9 cellular contexts compared by ENCODE assay signal in genomic region chrX:41781500-41781899, GRCh38. TPM values are rescaled to one million over a fixed set of nuclear protein-coding genes. Genes with fewer than 3 reads are reported as not detected.
DNase-seq lines count a peak whose midpoint lies in the region; ATAC-seq, FAIRE-seq and TF ChIP-seq lines count a peak whose summit lies in the region.
"Had no signal": no experiment of that assay in that cellular context is flagged by ENCODE, and none has a peak within 500 bp of the region (broad histone marks: within the 10 kb centered on the region; RNA-seq: fewer than 3 reads in every experiment).

No MANE protein-coding gene starts in this region.

- no peak overlapping the region for H3K4me3 Mint-ChIP-seq in CD4-positive, alpha-beta T cell
- H3K4me3 Mint-ChIP-seq: T-cell had no signal

- no peak overlapping the region for H3K9ac ChIP-seq in kidney (ENCODE audit: low read length in 2 of 2)

- H3K27ac Mint-ChIP-seq in CD4-positive, alpha-beta T cell, result no peak overlapping the region

- no peak overlapping the region for H3K4me3 ChIP-seq in astrocyte of the cerebellum (ENCODE audit: low read depth, low read length)
- no peak overlapping the region for H3K4me3 ChIP-seq in kidney (ENCODE audit: low read length in 2 of 2)

- H3K27me3 ChIP-seq in CD4-positive, alpha-beta T cell (ENCODE audit: control insufficient read depth, insufficient read depth, low read length), result no peaks in the 10 kb centered on the region

- peak; percentile 69 for TF ChIP-seq CTCF in CD4-positive, alpha-beta T cell (IDR thresholded peaks at IDR 0.05)
- peak; percentile 77 for TF ChIP-seq CTCF in astrocyte of the cerebellum (IDR thresholded peaks at IDR 0.05; ENCODE audit: low read depth, low read length, missing control alignments)
- peak; percentile 39 for TF ChIP-seq CTCF in kidney (IDR thresholded peaks at IDR 0.05; ENCODE audit: borderline replicate concordance, extremely low read depth, insufficient read depth)

- POLR2A ChIA-PET in CD4-positive, alpha-beta T cell (lab: Charles Lee), result interaction anchor here (1.0 kb wide), 1 partner anchor 1161 kb away, joined by 4 read pairs; no protein-coding TSS in a partner anchor

- CTCF ChIA-PET in CD4-positive, alpha-beta T cell (lab: Charles Lee), result interaction anchor here (0.7 to 1.5 kb wide), 8 partner anchors 15 to 1969 kb away, joined by 3 to 4 read pairs (median 4); no protein-coding TSS in a partner anchor

- FAIRE-seq in kidney (lab: Jason Lieb, UNC), result peak; percentile 11

- DNase-seq in CD4-positive, alpha-beta T cell, result no peak
- DNase-seq in NCI-H1092 (lab: John Stamatoyannopoulos, UW) (peak; percentile 31), astrocyte of the cerebellum (ENCODE audit: low read depth) (peak; percentile 13), kidney (no peak)
- DNase-seq in activated CD4-positive, alpha-beta T cell treated with anti-CD3 and anti-CD28 coated beads, Interleukin-2, amount 50 U/mL, for 4 hours, result no peak
- DNase-seq in activated CD4-positive, alpha-beta T cell treated with anti-CD3 and anti-CD28 coated beads for 48 hours, result no peak

- H3K4me1 Mint-ChIP-seq in CD4-positive, alpha-beta T cell (ENCODE audit: low read depth), result peaks cover 17% of the 10 kb centered on the region

- H3K27me3 Mint-ChIP-seq in CD4-positive, alpha-beta T cell, result no peaks in the 10 kb centered on the region

- H3K4me1 ChIP-seq in kidney (ENCODE audit: control insufficient read depth in 1 of 2, insufficient read depth in 1 of 2, low read depth in 1 of 2, low read length in 2 of 2), result no peaks in the 10 kb centered on the region

- in situ Hi-C loops in astrocyte of the cerebellum (cut with HindIII; ENCODE audit: low sequenced_read_pairs), result no loop called here

- H3K36me3 ChIP-seq in kidney (ENCODE audit: control insufficient read depth in 1 of 2, insufficient read depth in 2 of 2, low read length in 2 of 2), result no peaks in the 10 kb centered on the region

- peaks cover 10% of the 10 kb centered on the region for H3K36me3 Mint-ChIP-seq in CD4-positive, alpha-beta T cell (ENCODE audit: low read depth)

- H3K9me3 Mint-ChIP-seq in CD4-positive, alpha-beta T cell, result no peaks in the 10 kb centered on the region
- H3K9me3 Mint-ChIP-seq: T-cell had no signal

- H3K9me3 ChIP-seq in CD4-positive, alpha-beta T cell (ENCODE audit: control insufficient read depth, low read length), result no peaks in the 10 kb centered on the region
- H3K9me3 ChIP-seq in kidney (ENCODE audit: control insufficient read depth in 1 of 2, low read length in 2 of 2), result no peaks in the 10 kb centered on the region

- intact Hi-C loops in CD4-positive, alpha-beta T cell (cut with DNase I, micrococcal nuclease), result loop anchor here (1.0 to 5.0 kb wide), 4 partner anchors 1777 to 1971 kb away; no protein-coding TSS in a partner anchor
- intact Hi-C loops in kidney (cut with DNase I), result no loop called here

- peak; percentile 43 for ATAC-seq in CD4-positive, alpha-beta T cell (ENCODE audit: poor library complexity)
- ATAC-seq in GM18519 (IDR thresholded peaks at IDR 0.05; ENCODE audit: low FRiP score, unreplicated experiment), result peak; percentile 51
- ATAC-seq in GM21447 (IDR thresholded peaks at IDR 0.05; ENCODE audit: unreplicated experiment), result no peak

- H3K27ac ChIP-seq in CD4-positive, alpha-beta T cell (ENCODE audit: low read depth, low read length), result no peak overlapping the region
- no peak overlapping the region for H3K27ac ChIP-seq in kidney (ENCODE audit: low read depth in 2 of 2, low read length in 2 of 2)

RNA-seq across cellular contexts. Expression of gene GPR82, which starts 57.5 kb away (rescaled TPM):
- total RNA-seq in CD4-positive, alpha-beta T cell, result not detected
- total RNA-seq in kidney, result 0.98 TPM
- polyA plus RNA-seq in kidney (ENCODE audit: insufficient read depth, low read depth, low replicate concordance), result 0.15 TPM

Comparison
In these comparisons a context has a peak if more than half of its experiments do, and no peak if none do; other contexts are left out.
1. DNase-seq: peak in NCI-H1092 (single experiment) and astrocyte of the cerebellum (single experiment); none in CD4-positive, alpha-beta T cell (0 of 10), kidney (single experiment), activated CD4-positive, alpha-beta T cell treated with anti-CD3 and anti-CD28 coated beads, Interleukin-2, amount 50 U/mL, for 4 hours (0 of 2) and activated CD4-positive, alpha-beta T cell treated with anti-CD3 and anti-CD28 coated beads for 48 hours (single experiment).
2. Peak in every context shown above with its lines, with median percentiles within 50 percentile points of each other: CTCF ChIP-seq.